Comparison of ENCODE assay signal across 1 cellular context in the genomic region with DNA sequence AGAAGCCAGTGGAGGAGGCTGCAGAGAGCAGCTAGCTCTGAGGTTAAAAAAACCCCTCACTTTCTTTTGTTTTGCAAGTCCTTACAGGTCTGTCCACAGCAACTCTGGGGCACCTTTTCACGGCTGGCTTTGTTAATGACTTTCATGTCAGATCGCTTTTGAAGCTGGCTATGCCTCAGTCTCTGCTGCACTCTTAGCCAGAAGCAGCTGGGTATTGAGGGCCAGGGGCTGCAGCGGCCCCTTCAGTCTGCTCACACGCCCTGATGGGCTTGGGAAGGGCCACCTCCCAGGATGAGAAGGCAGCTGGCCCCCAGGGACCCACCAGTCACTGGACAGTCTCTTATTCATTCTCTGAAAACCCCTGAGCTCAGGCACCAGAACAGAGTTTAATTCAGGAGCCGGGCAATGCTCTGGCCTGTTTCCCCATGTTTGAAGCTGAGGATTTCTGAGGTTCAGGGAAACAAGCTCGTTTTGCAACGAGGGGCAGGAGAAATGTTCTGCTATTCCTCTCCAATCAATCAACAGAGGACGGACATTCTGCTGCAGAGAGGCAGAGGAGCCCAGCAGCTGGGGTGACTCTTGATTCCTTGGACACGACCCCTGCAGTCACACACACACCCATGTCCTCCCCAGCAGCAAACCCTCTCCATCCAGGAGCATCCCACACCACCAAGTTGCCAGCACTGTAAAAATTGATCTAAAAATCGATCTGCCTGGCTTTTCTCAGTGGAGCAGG.
TF ChIP-seq lines count a peak whose summit lies in the region.

No MANE protein-coding gene starts in this region.

TF ChIP-seq in IMR-90, 13 proteins besides CTCF, POLR2A, EP300 and RAD21:
- TF ChIP-seq MAZ (IDR thresholded peaks at IDR 0.05; ENCODE audit: borderline replicate concordance, low read depth, low read length), result no peak
